In genomic region chr3:117921908-117922456, GRCh38 we compare ENCODE assay signal across 25 cellular contexts.
"Had no signal": no experiment of that assay in that cellular context is flagged by ENCODE, and none has a peak within 500 bp of the region (broad histone marks: within the 10 kb centered on the region; RNA-seq: fewer than 3 reads in every experiment).

No MANE protein-coding gene starts in this region.

- H3K4me1 ChIP-seq: esophagus squamous epithelium, right lobe of liver, tibial nerve, vagina had no signal

- H3K27ac ChIP-seq: cardiac muscle cell, esophagus squamous epithelium, ovary, right lobe of liver, tibial nerve, vagina had no signal

- H3K27ac Mint-ChIP-seq: activated CD4-positive, alpha-beta T cell treated with anti-CD3 and anti-CD28 coated beads, Interleukin-2, amount 10 ng/mL, durations not matched to agents 24 days and 14 days; activated CD8-positive, alpha-beta T cell treated with anti-CD3 and anti-CD28 coated beads for 36 hours; activated naive CD8-positive, alpha-beta T cell treated with anti-CD3 and anti-CD28 coated beads for 36 hours; activated T-helper 17 cell treated with anti-CD3 and anti-CD28 coated beads, Interleukin-2, amount 50 U/mL, for 72 hours; dendritic cell treated with granulocyte-macrophage colony-stimulating factor and Interleukin-4, amounts not matched to agents 40 ng/mL and 50 ng/mL, for 4 days; stimulated activated naive CD8-positive, alpha-beta T cell treated with anti-CD3 and anti-CD28 coated beads, Interleukin-15, Interleukin-2, amounts not matched to agents 100 ng/mL and 50 ng/mL, for 24 hours had no signal

- H3K4me3 Mint-ChIP-seq: activated CD4-positive, alpha-beta T cell treated with anti-CD3 and anti-CD28 coated beads, Interleukin-2, amount 10 ng/mL, durations not matched to agents 24 days and 14 days; activated CD8-positive, alpha-beta T cell treated with anti-CD3 and anti-CD28 coated beads for 36 hours; activated naive CD8-positive, alpha-beta T cell treated with anti-CD3 and anti-CD28 coated beads for 36 hours; activated T-helper 17 cell treated with anti-CD3 and anti-CD28 coated beads, Interleukin-2, amount 50 U/mL, for 72 hours; dendritic cell treated with granulocyte-macrophage colony-stimulating factor and Interleukin-4, amounts not matched to agents 40 ng/mL and 50 ng/mL, for 4 days; nephron progenitor cell; stimulated activated naive CD8-positive, alpha-beta T cell treated with anti-CD3 and anti-CD28 coated beads, Interleukin-15, Interleukin-2, amounts not matched to agents 100 ng/mL and 50 ng/mL, for 24 hours had no signal

- FAIRE-seq: kidney, small intestine had no signal

- H3K27me3 Mint-ChIP-seq: activated CD4-positive, alpha-beta T cell treated with anti-CD3 and anti-CD28 coated beads, Interleukin-2, amount 10 ng/mL, durations not matched to agents 24 days and 14 days; activated CD8-positive, alpha-beta T cell treated with anti-CD3 and anti-CD28 coated beads for 36 hours; activated naive CD8-positive, alpha-beta T cell treated with anti-CD3 and anti-CD28 coated beads for 36 hours; activated T-helper 17 cell treated with anti-CD3 and anti-CD28 coated beads, Interleukin-2, amount 50 U/mL, for 72 hours; dendritic cell treated with granulocyte-macrophage colony-stimulating factor and Interleukin-4, amounts not matched to agents 40 ng/mL and 50 ng/mL, for 4 days; stimulated activated naive CD8-positive, alpha-beta T cell treated with anti-CD3 and anti-CD28 coated beads, Interleukin-15, Interleukin-2, amounts not matched to agents 100 ng/mL and 50 ng/mL, for 24 hours had no signal

- H3K9me3 ChIP-seq: esophagus squamous epithelium, ovary, right lobe of liver, tibial nerve, vagina had no signal

- H3K36me3 Mint-ChIP-seq: activated naive CD8-positive, alpha-beta T cell treated with anti-CD3 and anti-CD28 coated beads for 36 hours had no signal

- H3K36me3 ChIP-seq: cardiac muscle cell, esophagus squamous epithelium, ovary, right lobe of liver, tibial nerve, vagina had no signal

- ATAC-seq: activated CD8-positive, alpha-beta T cell treated with anti-CD3 and anti-CD28 coated beads for 36 hours; activated T-helper 17 cell treated with anti-CD3 and anti-CD28 coated beads, Interleukin-2, amount 50 U/mL, for 72 hours; left lobe of liver; right lobe of liver had no signal

- H3K9me3 Mint-ChIP-seq: activated CD4-positive, alpha-beta T cell treated with anti-CD3 and anti-CD28 coated beads, Interleukin-2, amount 10 ng/mL, durations not matched to agents 24 days and 14 days; activated CD8-positive, alpha-beta T cell treated with anti-CD3 and anti-CD28 coated beads for 36 hours; activated naive CD8-positive, alpha-beta T cell treated with anti-CD3 and anti-CD28 coated beads for 36 hours; activated T-helper 17 cell treated with anti-CD3 and anti-CD28 coated beads, Interleukin-2, amount 50 U/mL, for 72 hours; dendritic cell treated with granulocyte-macrophage colony-stimulating factor and Interleukin-4, amounts not matched to agents 40 ng/mL and 50 ng/mL, for 4 days; nephron progenitor cell; stimulated activated naive CD8-positive, alpha-beta T cell treated with anti-CD3 and anti-CD28 coated beads, Interleukin-15, Interleukin-2, amounts not matched to agents 100 ng/mL and 50 ng/mL, for 24 hours had no signal

- H3K4me3 ChIP-seq: cardiac muscle cell, esophagus squamous epithelium, ovary, right lobe of liver, tibial nerve, vagina had no signal

- H3K27me3 ChIP-seq: esophagus squamous epithelium, ovary, right lobe of liver, tibial nerve, vagina had no signal

- DNase-seq: activated CD4-positive, alpha-beta T cell treated with anti-CD3 and anti-CD28 coated beads, Interleukin-2, amount 10 ng/mL, durations not matched to agents 24 days and 14 days; activated CD8-positive, alpha-beta T cell treated with anti-CD3 and anti-CD28 coated beads for 36 hours; activated naive CD4-positive, alpha-beta T cell; activated naive CD8-positive, alpha-beta T cell treated with anti-CD3 and anti-CD28 coated beads for 36 hours; activated T-cell treated with anti-CD3 and anti-CD28 coated beads, Interleukin-2, amount 50 U/mL, for 1 hour; amniotic stem cell; effector memory CD4-positive, alpha-beta T cell; esophagus squamous epithelium; hippocampal formation; kidney; midbrain; nephron progenitor cell; ovary; right lobe of liver; small intestine; stimulated activated CD4-positive, alpha-beta T cell treated with anti-CD3 and anti-CD28 coated beads, Interleukin-15, amount 100 ng/mL, for 24 hours; stimulated activated CD4-positive, alpha-beta T cell treated with anti-CD3 and anti-CD28 coated beads, Interleukin-2, amount 100 ng/mL, for 48 hours; T-helper 9 cell had no signal

- H3K4me1 Mint-ChIP-seq: activated CD4-positive, alpha-beta T cell treated with anti-CD3 and anti-CD28 coated beads, Interleukin-2, amount 10 ng/mL, durations not matched to agents 24 days and 14 days; activated naive CD8-positive, alpha-beta T cell treated with anti-CD3 and anti-CD28 coated beads for 36 hours; activated T-helper 17 cell treated with anti-CD3 and anti-CD28 coated beads, Interleukin-2, amount 50 U/mL, for 72 hours had no signal
